29 cellular contexts compared by ENCODE assay signal in genomic region chr1:30123896-30124295, GRCh38.
"Had no signal": no experiment of that assay in that cellular context is flagged by ENCODE, and none has a peak within 500 bp of the region (broad histone marks: within the 10 kb centered on the region; RNA-seq: fewer than 3 reads in every experiment).

No MANE protein-coding gene starts in this region.

- H3K36me3 ChIP-seq: ascending aorta, SJSA1 had no signal

- H3K27me3 ChIP-seq: ascending aorta, body of pancreas had no signal

- ATAC-seq: activated naive CD4-positive, alpha-beta T cell treated with anti-CD3 and anti-CD28 coated beads, Interleukin-2, amount 50 U/mL, for 72 hours; activated naive CD8-positive, alpha-beta T cell treated with anti-CD3 and anti-CD28 coated beads, Interleukin-2, amount 50 U/mL, for 24 hours; activated T-cell treated with anti-CD3 and anti-CD28 coated beads, Interleukin-2, amount 50 U/mL, for 4 hours; body of pancreas; Panc1; SK-N-SH treated with all-trans-retinoic acid at 6 μM for 48 hours had no signal

- H3K4me1 ChIP-seq: ascending aorta, body of pancreas, SJSA1 had no signal

- DNase-seq: activated B cell treated with CpG ODN at 0.5 μM for 24 hours; activated CD4-positive, alpha-beta memory T cell treated with anti-CD3 and anti-CD28 coated beads for 36 hours; activated CD4-positive, alpha-beta T cell treated with anti-CD3 and anti-CD28 coated beads, Interleukin-2, amount 10 ng/mL, durations not matched to agents 7 days and 5 days; activated CD8-positive, alpha-beta memory T cell treated with anti-CD3 and anti-CD28 coated beads for 24 hours; activated effector memory CD4-positive, alpha-beta T cell treated with anti-CD3 and anti-CD28 coated beads, Interleukin-2, amount 50 U/mL, for 16 hours; activated naive CD4-positive, alpha-beta T cell treated with Interleukin-2 at 50 U/mL for 16 hours; activated naive CD8-positive, alpha-beta T cell treated with anti-CD3 and anti-CD28 coated beads, Interleukin-2, amount 50 U/mL, for 24 hours; activated T-cell treated with anti-CD3 and anti-CD28 coated beads, Interleukin-2, amount 50 U/mL, for 4 hours; amniotic stem cell; body of pancreas; Karpas-422; MM.1S; NCI-H1105; NCI-H1436; NCI-H1694 treated with DMSO at 0.1 percent for 48 hours; NCI-H2029 treated with DMSO at 0.1 percent for 48 hours; NCI-H345; NCI-H510A; NCI-H526 treated with DMSO at 0.1 percent for 48 hours; NCI-H82; OCI-M1; RPMI8226; SHP77; SW 1271 had no signal

- H3K27ac ChIP-seq: ascending aorta, body of pancreas, SJSA1 had no signal

- H3K9me3 ChIP-seq: ascending aorta, body of pancreas, SJSA1 had no signal

- H3K4me3 ChIP-seq: ascending aorta, body of pancreas, SJSA1 had no signal
